Comparison of ENCODE assay signal across 1 cellular context in the genomic region with DNA sequence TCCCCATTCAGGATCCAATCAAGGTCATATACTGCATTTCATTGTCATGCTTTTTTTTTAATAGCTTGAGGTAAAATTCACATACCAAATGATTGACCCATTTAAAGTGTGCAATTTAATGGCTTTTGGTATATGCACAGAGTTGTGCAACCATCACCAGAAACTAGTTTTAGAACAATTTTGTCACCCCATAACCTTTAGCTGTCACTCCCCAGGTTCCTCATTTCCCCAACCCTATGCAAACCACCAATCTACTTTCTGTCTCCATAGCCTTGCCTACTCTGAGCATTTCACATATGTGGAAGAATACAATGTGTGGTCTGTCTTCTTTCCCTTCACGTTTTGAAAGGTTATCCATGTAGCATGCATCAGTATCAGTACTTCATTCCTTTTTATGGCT.
TF ChIP-seq lines count a peak whose summit lies in the region.

No MANE protein-coding gene starts in this region.

TF ChIP-seq in HepG2, 621 proteins besides CTCF, POLR2A, EP300 and RAD21:
- TF ChIP-seq RARG (CRISPR knock-in tag; IDR thresholded peaks at IDR 0.05; ENCODE audit: low read depth) (no peak), MIER3 (CRISPR knock-in tag; IDR thresholded peaks at IDR 0.05; ENCODE audit: borderline replicate concordance) (no peak), HNRNPLL (IDR thresholded peaks at IDR 0.05; ENCODE audit: low read depth, low read length, poor library complexity, severe bottlenecking) (no peak), NCOA2 (CRISPR knock-in tag; IDR thresholded peaks at IDR 0.05) (no peak), ZNF264 (CRISPR knock-in tag; IDR thresholded peaks at IDR 0.05) (no peak), MTF2 (CRISPR knock-in tag; IDR thresholded peaks at IDR 0.05; ENCODE audit: borderline replicate concordance) (no peak)
- TF ChIP-seq, protein P1, sequence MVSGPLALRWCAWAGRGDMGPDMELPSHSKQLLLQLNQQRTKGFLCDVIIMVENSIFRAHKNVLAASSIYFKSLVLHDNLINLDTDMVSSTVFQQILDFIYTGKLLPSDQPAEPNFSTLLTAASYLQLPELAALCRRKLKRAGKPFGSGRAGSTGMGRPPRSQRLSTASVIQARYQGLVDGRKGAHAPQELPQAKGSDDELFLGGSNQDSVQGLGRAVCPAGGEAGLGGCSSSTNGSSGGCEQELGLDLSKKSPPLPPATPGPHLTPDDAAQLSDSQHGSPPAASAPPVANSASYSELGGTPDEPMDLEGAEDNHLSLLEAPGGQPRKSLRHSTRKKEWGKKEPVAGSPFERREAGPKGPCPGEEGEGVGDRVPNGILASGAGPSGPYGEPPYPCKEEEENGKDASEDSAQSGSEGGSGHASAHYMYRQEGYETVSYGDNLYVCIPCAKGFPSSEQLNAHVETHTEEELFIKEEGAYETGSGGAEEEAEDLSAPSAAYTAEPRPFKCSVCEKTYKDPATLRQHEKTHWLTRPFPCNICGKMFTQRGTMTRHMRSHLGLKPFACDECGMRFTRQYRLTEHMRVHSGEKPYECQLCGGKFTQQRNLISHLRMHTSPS (CRISPR knock-in tag; IDR thresholded peaks at IDR 0.05; ENCODE audit: low read depth), result no peak
- TF ChIP-seq, protein P2, sequence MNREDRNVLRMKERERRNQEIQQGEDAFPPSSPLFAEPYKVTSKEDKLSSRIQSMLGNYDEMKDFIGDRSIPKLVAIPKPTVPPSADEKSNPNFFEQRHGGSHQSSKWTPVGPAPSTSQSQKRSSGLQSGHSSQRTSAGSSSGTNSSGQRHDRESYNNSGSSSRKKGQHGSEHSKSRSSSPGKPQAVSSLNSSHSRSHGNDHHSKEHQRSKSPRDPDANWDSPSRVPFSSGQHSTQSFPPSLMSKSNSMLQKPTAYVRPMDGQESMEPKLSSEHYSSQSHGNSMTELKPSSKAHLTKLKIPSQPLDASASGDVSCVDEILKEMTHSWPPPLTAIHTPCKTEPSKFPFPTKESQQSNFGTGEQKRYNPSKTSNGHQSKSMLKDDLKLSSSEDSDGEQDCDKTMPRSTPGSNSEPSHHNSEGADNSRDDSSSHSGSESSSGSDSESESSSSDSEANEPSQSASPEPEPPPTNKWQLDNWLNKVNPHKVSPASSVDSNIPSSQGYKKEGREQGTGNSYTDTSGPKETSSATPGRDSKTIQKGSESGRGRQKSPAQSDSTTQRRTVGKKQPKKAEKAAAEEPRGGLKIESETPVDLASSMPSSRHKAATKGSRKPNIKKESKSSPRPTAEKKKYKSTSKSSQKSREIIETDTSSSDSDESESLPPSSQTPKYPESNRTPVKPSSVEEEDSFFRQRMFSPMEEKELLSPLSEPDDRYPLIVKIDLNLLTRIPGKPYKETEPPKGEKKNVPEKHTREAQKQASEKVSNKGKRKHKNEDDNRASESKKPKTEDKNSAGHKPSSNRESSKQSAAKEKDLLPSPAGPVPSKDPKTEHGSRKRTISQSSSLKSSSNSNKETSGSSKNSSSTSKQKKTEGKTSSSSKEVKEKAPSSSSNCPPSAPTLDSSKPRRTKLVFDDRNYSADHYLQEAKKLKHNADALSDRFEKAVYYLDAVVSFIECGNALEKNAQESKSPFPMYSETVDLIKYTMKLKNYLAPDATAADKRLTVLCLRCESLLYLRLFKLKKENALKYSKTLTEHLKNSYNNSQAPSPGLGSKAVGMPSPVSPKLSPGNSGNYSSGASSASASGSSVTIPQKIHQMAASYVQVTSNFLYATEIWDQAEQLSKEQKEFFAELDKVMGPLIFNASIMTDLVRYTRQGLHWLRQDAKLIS (CRISPR knock-in tag; IDR thresholded peaks at IDR 0.05), result no peak
- TF ChIP-seq, protein P3, sequence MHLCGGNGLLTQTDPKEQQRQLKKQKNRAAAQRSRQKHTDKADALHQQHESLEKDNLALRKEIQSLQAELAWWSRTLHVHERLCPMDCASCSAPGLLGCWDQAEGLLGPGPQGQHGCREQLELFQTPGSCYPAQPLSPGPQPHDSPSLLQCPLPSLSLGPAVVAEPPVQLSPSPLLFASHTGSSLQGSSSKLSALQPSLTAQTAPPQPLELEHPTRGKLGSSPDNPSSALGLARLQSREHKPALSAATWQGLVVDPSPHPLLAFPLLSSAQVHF (CRISPR knock-in tag; IDR thresholded peaks at IDR 0.05), result no peak
- TF ChIP-seq, protein P4, sequence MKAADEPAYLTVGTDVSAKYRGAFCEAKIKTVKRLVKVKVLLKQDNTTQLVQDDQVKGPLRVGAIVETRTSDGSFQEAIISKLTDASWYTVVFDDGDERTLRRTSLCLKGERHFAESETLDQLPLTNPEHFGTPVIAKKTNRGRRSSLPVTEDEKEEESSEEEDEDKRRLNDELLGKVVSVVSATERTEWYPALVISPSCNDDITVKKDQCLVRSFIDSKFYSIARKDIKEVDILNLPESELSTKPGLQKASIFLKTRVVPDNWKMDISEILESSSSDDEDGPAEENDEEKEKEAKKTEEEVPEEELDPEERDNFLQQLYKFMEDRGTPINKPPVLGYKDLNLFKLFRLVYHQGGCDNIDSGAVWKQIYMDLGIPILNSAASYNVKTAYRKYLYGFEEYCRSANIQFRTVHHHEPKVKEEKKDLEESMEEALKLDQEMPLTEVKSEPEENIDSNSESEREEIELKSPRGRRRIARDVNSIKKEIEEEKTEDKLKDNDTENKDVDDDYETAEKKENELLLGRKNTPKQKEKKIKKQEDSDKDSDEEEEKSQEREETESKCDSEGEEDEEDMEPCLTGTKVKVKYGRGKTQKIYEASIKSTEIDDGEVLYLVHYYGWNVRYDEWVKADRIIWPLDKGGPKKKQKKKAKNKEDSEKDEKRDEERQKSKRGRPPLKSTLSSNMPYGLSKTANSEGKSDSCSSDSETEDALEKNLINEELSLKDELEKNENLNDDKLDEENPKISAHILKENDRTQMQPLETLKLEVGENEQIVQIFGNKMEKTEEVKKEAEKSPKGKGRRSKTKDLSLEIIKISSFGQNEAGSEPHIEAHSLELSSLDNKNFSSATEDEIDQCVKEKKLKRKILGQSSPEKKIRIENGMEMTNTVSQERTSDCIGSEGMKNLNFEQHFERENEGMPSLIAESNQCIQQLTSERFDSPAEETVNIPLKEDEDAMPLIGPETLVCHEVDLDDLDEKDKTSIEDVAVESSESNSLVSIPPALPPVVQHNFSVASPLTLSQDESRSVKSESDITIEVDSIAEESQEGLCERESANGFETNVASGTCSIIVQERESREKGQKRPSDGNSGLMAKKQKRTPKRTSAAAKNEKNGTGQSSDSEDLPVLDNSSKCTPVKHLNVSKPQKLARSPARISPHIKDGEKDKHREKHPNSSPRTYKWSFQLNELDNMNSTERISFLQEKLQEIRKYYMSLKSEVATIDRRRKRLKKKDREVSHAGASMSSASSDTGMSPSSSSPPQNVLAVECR (CRISPR knock-in tag; IDR thresholded peaks at IDR 0.05; ENCODE audit: borderline replicate concordance), result no peak
